Comparison of ENCODE assay signal across 23 cellular contexts in the genomic region with DNA sequence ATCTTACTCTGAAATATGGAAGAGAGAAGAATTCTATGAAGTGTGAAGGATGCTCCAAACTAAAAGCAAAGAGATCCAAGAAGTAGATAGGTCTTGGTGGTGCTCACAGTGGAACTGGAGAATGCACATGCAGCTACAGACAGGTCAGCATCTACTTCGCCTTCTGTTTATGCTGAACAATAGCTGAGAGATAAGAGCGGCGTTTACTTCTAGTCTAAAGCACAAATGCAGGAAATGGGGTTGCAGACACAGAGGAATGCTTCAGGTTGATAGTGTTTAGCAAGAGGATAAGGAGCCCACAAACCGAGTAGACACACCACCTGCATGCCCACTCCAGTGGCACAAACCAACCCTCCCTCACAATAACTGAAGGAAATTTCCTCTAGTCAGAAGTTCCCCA.
A peak's percentile ranks its signal among the peaks of the same experiment; 100 is the strongest.
DNase-seq lines count a peak whose midpoint lies in the region; ATAC-seq and TF ChIP-seq lines count a peak whose summit lies in the region.
"Had no signal": no experiment of that assay in that cellular context is flagged by ENCODE, and none has a peak within 500 bp of the region (broad histone marks: within the 10 kb centered on the region; RNA-seq: fewer than 3 reads in every experiment).

No MANE protein-coding gene starts in this region.

- peak; percentile 40 for DNase-seq in CMK (ENCODE audit: low read depth)
- DNase-seq in H9: no peak
- DNase-seq in dermis blood vessel endothelial cell: peak; percentile 17
- DNase-seq in fibroblast of the aortic adventitia (ENCODE audit: low read depth): peak; percentile 16
- DNase-seq in immature natural killer cell: no peak
- DNase-seq in coronary artery (ENCODE audit: low spot score): no peak
- DNase-seq in NCI-H1436 treated with DMSO at 0.1 percent for 48 hours (lab: John Stamatoyannopoulos, UW): no peak
- DNase-seq: DMS153, NCI-H1092, NCI-H1417 treated with DMSO at 0.1 percent for 48 hours, NCI-H187, NCI-H2081 treated with DMSO at 0.1 percent for 48 hours, NCI-H446, NCI-H524 treated with DMSO at 0.1 percent for 48 hours, NCI-H774, PC-9, Right ventricle myocardium superior, RPMI8226 had no signal

- peak overlapping the region; percentile 53 for H4K5ac ChIP-seq in H9 (ENCODE audit: insufficient read length, low read depth, low read length)

- H3K9me3 Mint-ChIP-seq in H9: peaks cover 3 to 4% of the 10 kb centered on the region in 2 experiments; a peak in 3 of 5 replicates
- H3K9me3 Mint-ChIP-seq in immature natural killer cell: peaks cover 2 to 18% (median 7%) of the 10 kb centered on the region in 6 donors

- no peaks in the 10 kb centered on the region for H3K23me2 ChIP-seq in H9 (ENCODE audit: insufficient read length, low read depth, low read length, poor library complexity, severe bottlenecking)

- H3K27ac ChIP-seq in H9 (ENCODE audit: insufficient read length, low read depth, low read length): no peak overlapping the region
- H3K27ac ChIP-seq in coronary artery: no peak overlapping the region
- H3K27ac ChIP-seq: HL-60, PC-9, SJSA1 had no signal

- no peaks in the 10 kb centered on the region for H3K79me2 ChIP-seq in H9 (ENCODE audit: insufficient read depth, low read length)

- H3K27me3 Mint-ChIP-seq in H9 (ENCODE audit: low read depth) (no peaks in the 10 kb centered on the region), immature natural killer cell (ENCODE audit: low read depth in 3 of 3) (peaks cover 0 to 4% (median 3%) of the 10 kb centered on the region in 3 donors)

- no peak overlapping the region for H2AFZ ChIP-seq in H9 (ENCODE audit: low read length)
- H2AFZ ChIP-seq: PC-9 had no signal

- no peak overlapping the region for H3K14ac ChIP-seq in H9 (ENCODE audit: insufficient read depth, low read length)

- no peak overlapping the region for H3K27ac Mint-ChIP-seq in H9
- no peak overlapping the region for H3K27ac Mint-ChIP-seq in immature natural killer cell
- H3K27ac Mint-ChIP-seq: IgD-negative memory B cell had no signal

- H4K91ac ChIP-seq in H9 (ENCODE audit: insufficient read length, low read depth, low read length): no peak overlapping the region

- no peak overlapping the region for H3T11ph ChIP-seq in H9 (ENCODE audit: low read length)

- no peak overlapping the region for H3K56ac ChIP-seq in H9 (ENCODE audit: insufficient read length, low read depth, low read length)

- TF ChIP-seq CTCF in H9 (conservative IDR thresholded peaks at IDR 0.05) (no peak), fibroblast of the aortic adventitia (IDR thresholded peaks at IDR 0.05; ENCODE audit: insufficient read depth, low read length) (no peak), coronary artery (IDR thresholded peaks at IDR 0.05) (no peak)

- H3K4me1 ChIP-seq in H9 (ENCODE audit: insufficient read depth, low read length): no peaks in the 10 kb centered on the region

- H4K20me1 ChIP-seq in H9 (ENCODE audit: control insufficient read depth, insufficient read depth, insufficient read length): no peaks in the 10 kb centered on the region

- H3K9ac ChIP-seq in H9 (ENCODE audit: extremely low read depth, insufficient read length, low read length): no peak overlapping the region

- H2BK15ac ChIP-seq in H9 (ENCODE audit: low read depth, low read length): no peak overlapping the region

- no peak for ATAC-seq in GM18498 (IDR thresholded peaks at IDR 0.05; ENCODE audit: unreplicated experiment)
- ATAC-seq: GM12878 had no signal

- WGBS in H9 (ENCODE audit: extremely low coverage, insufficient read length, low lambda C conversion rate): no CpG with 5 or more reads among the region's 4 CpGs

- no peaks in the 10 kb centered on the region for H3K9me3 ChIP-seq in H9 (ENCODE audit: control insufficient read depth, low read depth, low read length)
- H3K9me3 ChIP-seq: SJSA1 had no signal

- H3K36me3 Mint-ChIP-seq in H9 (ENCODE audit: insufficient read depth in 1 of 3, low read depth in 3 of 3) (peaks cover 0 to under 1% (median 0%) of the 10 kb centered on the region in 3 experiments; a peak in 1 of 7 replicates), immature natural killer cell (no peaks in the 10 kb centered on the region)
- H3K36me3 Mint-ChIP-seq: IgD-negative memory B cell had no signal

- no peak overlapping the region for H4K8ac ChIP-seq in H9 (replicated peaks; ENCODE audit: insufficient read length, low read depth, low read length)

- H2BK120ac ChIP-seq in H9 (ENCODE audit: low read depth, low read length, poor library complexity, severe bottlenecking): no peak overlapping the region

- H3K4me1 Mint-ChIP-seq in H9 (no peaks in the 10 kb centered on the region), immature natural killer cell (no peaks in the 10 kb centered on the region)

- H3K23ac ChIP-seq in H9 (ENCODE audit: insufficient read length, low read depth, low read length): no peak overlapping the region

- H3K4me3 ChIP-seq in fibroblast of the aortic adventitia (ENCODE audit: low read depth, low read length): no peak overlapping the region
- no peak overlapping the region for H3K4me3 ChIP-seq in coronary artery
- H3K4me3 ChIP-seq: GM12878, PC-9, SJSA1 had no signal

- H2BK20ac ChIP-seq in H9 (ENCODE audit: low read depth, low read length, poor library complexity, severe bottlenecking): no peak overlapping the region

- no peak overlapping the region for H3K4me3 Mint-ChIP-seq in H9
- no peak overlapping the region for H3K4me3 Mint-ChIP-seq in immature natural killer cell
- H3K4me3 Mint-ChIP-seq: IgD-negative memory B cell had no signal

- no peak overlapping the region for H3K4me2 ChIP-seq in H9 (ENCODE audit: insufficient read depth, insufficient read length, low read length)
- H3K4me2 ChIP-seq: PC-9 had no signal

- H3K27me3 ChIP-seq in H9 (ENCODE audit: insufficient read depth, low read length): no peaks in the 10 kb centered on the region
- H3K27me3 ChIP-seq: SJSA1 had no signal

- H3K4ac ChIP-seq in H9 (ENCODE audit: low read depth, low read length): no peak overlapping the region

- H2BK5ac ChIP-seq in H9 (ENCODE audit: insufficient read length, low read length): no peak overlapping the region

- no peak overlapping the region for H3K18ac ChIP-seq in H9 (ENCODE audit: insufficient read length, low read depth, low read length)

- no peaks in the 10 kb centered on the region for H3K79me1 ChIP-seq in H9 (ENCODE audit: insufficient read depth, low read depth, low read length, poor library complexity, severe bottlenecking)

- H2BK12ac ChIP-seq in H9 (ENCODE audit: insufficient read length, low read depth, low read length): no peak overlapping the region

- no peak overlapping the region for H2AK5ac ChIP-seq in H9 (ENCODE audit: insufficient read length, low read length)

Comparison
In these comparisons a context has a peak if more than half of its experiments do, and no peak if none do; other contexts are left out.
1. DNase-seq: peak in CMK (single experiment), dermis blood vessel endothelial cell (single experiment) and fibroblast of the aortic adventitia (single experiment); none in H9 (single experiment), immature natural killer cell (0 of 3), coronary artery (single experiment) and NCI-H1436 treated with DMSO at 0.1 percent for 48 hours (single experiment).